ENCODE assay signal across 30 cellular contexts in the genomic region with DNA sequence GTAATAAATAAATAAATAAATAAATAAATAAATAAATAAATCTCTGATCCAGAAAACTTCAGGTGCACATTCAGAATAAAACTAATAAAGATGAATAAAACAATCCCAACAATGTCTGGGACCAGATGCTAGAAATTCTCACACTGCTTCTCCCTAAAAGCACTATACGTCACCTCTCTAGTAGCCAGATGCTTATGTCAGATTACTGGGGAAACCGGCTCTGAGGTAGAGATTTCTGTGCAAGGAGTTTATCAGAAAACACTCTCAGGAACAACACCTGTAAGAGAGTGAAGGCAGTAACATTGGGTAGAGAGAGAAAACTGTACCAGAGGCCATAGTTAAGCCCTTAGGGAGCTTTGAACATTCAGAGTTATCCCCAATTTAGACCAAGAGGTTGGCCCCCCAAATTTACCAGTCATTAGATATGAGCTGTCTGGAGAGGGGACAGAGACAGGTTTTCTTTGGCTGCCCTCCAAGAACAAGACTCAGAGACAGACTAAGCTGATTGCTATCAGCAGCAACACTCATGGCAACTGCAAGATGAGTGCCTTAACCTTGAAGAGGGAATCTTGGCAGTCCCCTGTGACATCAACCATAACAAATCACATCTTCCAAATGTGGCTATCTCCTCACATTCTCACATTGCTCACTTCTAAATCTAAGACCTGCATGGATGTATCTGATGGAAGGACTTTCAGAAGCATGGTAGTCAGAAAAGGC.
A peak's percentile ranks its signal among the peaks of the same experiment; 100 is the strongest.
DNase-seq lines count a peak whose midpoint lies in the region; ATAC-seq, FAIRE-seq and TF ChIP-seq lines count a peak whose summit lies in the region.
"Had no signal": no experiment of that assay in that cellular context is flagged by ENCODE, and none has a peak within 500 bp of the region (broad histone marks: within the 10 kb centered on the region; RNA-seq: fewer than 3 reads in every experiment).

No MANE protein-coding gene starts in this region.

- CTCF ChIA-PET in HepG2 (lab: Yijun Ruan, JAX; ENCODE audit: low intra/inter-chr PET ratio, low total read pairs) = no interaction called here
- CTCF ChIA-PET in activated CD4-positive, alpha-beta T cell treated with anti-CD3 and anti-CD28 coated beads for 36 hours (lab: Charles Lee) = no interaction called here

- FAIRE-seq in HepG2 (lab: Jason Lieb, UNC) = no peak

- H2AFZ ChIP-seq in HepG2 (ENCODE audit: low read length) = no peak overlapping the region

- no TSS peak for BruUV-seq in HepG2 (replicated peaks; lab: Mats Ljungman, UMichigan)

- H3K27me3 ChIP-seq in HepG2 (ENCODE audit: control insufficient read depth in 1 of 2, insufficient read depth in 2 of 2, low read length in 2 of 2) (no peaks in the 10 kb centered on the region), right lobe of liver (no peaks in the 10 kb centered on the region), SJCRH30 (no peaks in the 10 kb centered on the region), upper lobe of left lung (no peaks in the 10 kb centered on the region)
- H3K27me3 ChIP-seq: BLaER1 treated with 17β-estradiol and CSF1 and Interleukin-3, amounts not matched to agents 10 nM and 100 nM; body of pancreas; right atrium auricular region had no signal

- no peak for TF ChIP-seq POLR2A in HepG2 (IDR thresholded peaks at IDR 0.05; ENCODE audit: insufficient read depth in 1 of 2, low read depth in 2 of 2, low read length in 2 of 2)
- no peak for TF ChIP-seq POLR2A in right lobe of liver (IDR thresholded peaks at IDR 0.05)
- TF ChIP-seq POLR2A in upper lobe of left lung (IDR thresholded peaks at IDR 0.05) = no peak

- TF ChIP-seq EP300 in HepG2 (IDR thresholded peaks at IDR 0.05; ENCODE audit: low read depth in 2 of 2, low read length in 2 of 2) (no peak), HepG2 (CRISPR knock-in tag; IDR thresholded peaks at IDR 0.05; ENCODE audit: borderline replicate concordance) (no peak), upper lobe of left lung (IDR thresholded peaks at IDR 0.05) (no peak)

- H3K36me3 Mint-ChIP-seq in type B pancreatic cell = no peaks in the 10 kb centered on the region
- no peaks in the 10 kb centered on the region for H3K36me3 Mint-ChIP-seq in activated CD4-positive, alpha-beta T cell treated with anti-CD3 and anti-CD28 coated beads for 36 hours (ENCODE audit: low read depth)
- H3K36me3 Mint-ChIP-seq: stimulated activated memory B cell treated with anti-CD40 and anti-IgM and Interleukin-4, amounts not matched to agents 10 μg/mL and 1 μg/mL and 100 μg/mL, for 72 hours had no signal

- H3K4me3 ChIP-seq in HepG2 (replicated peaks in 1 of 3; ENCODE audit: insufficient read depth in 1 of 3, low read depth in 2 of 3, low read length in 3 of 3) (no peak overlapping the region), right lobe of liver (no peak overlapping the region), SJCRH30 (no peak overlapping the region), epithelial cell of esophagus (ENCODE audit: low read length) (no peak overlapping the region), upper lobe of left lung (no peak overlapping the region)
- H3K4me3 ChIP-seq: BLaER1 treated with 17β-estradiol and CSF1 and Interleukin-3, amounts not matched to agents 10 nM and 100 nM; body of pancreas; lung; right atrium auricular region; SK-N-MC had no signal

- TF ChIP-seq CTCF in HepG2 (CRISPR knock-in tag; IDR thresholded peaks at IDR 0.05) (no peak), right lobe of liver (IDR thresholded peaks at IDR 0.05) (no peak), epithelial cell of esophagus (IDR thresholded peaks at IDR 0.05; ENCODE audit: insufficient read depth, low read depth, low read length, missing control alignments) (no peak), type B pancreatic cell (conservative IDR thresholded peaks at IDR 0.05) (no peak), upper lobe of left lung (IDR thresholded peaks at IDR 0.05) (no peak)

- H3K79me2 ChIP-seq in HepG2 (ENCODE audit: insufficient read depth, low read length) = no peaks in the 10 kb centered on the region

- POLR2A ChIA-PET in HepG2 (lab: Yijun Ruan, JAX) = no interaction called here
- POLR2A ChIA-PET in activated CD4-positive, alpha-beta T cell treated with anti-CD3 and anti-CD28 coated beads for 36 hours (lab: Charles Lee) = no interaction called here

- H3K27ac ChIP-seq in HepG2 (ENCODE audit: extremely low read length, insufficient read depth, low read length) = no peak overlapping the region
- no peak overlapping the region for H3K27ac ChIP-seq in right lobe of liver
- H3K27ac ChIP-seq in SJCRH30 = peak overlapping the region; percentile 47
- H3K27ac ChIP-seq in upper lobe of left lung = no peak overlapping the region
- H3K27ac ChIP-seq: BLaER1 treated with 17β-estradiol and CSF1 and Interleukin-3, amounts not matched to agents 10 nM and 100 nM; body of pancreas; epithelial cell of prostate; right atrium auricular region; RWPE1; VCaP had no signal

- H3K4me3 Mint-ChIP-seq in type B pancreatic cell = peak overlapping the region; percentile 38
- H3K4me3 Mint-ChIP-seq in activated CD4-positive, alpha-beta T cell treated with anti-CD3 and anti-CD28 coated beads for 36 hours = no peak overlapping the region
- H3K4me3 Mint-ChIP-seq: activated CD4-positive, alpha-beta T cell treated with anti-CD3 and anti-CD28 coated beads, Interleukin-2, amount 10 ng/mL, durations not matched to agents 24 days and 14 days; activated T-cell treated with anti-CD3 and anti-CD28 coated beads, Interleukin-2, amount 50 U/mL, for 24 hours; nephron progenitor cell; stimulated activated memory B cell treated with anti-CD40 and anti-IgM and Interleukin-4, amounts not matched to agents 10 μg/mL and 1 μg/mL and 100 μg/mL, for 72 hours had no signal

- H3K9me3 ChIP-seq in HepG2 (ENCODE audit: low read length) (no peaks in the 10 kb centered on the region), right lobe of liver (no peaks in the 10 kb centered on the region), SJCRH30 (replicated peaks) (no peaks in the 10 kb centered on the region), upper lobe of left lung (no peaks in the 10 kb centered on the region)
- H3K9me3 ChIP-seq: body of pancreas, Caco-2, right atrium auricular region had no signal

- 36% methylated on average over 2 of the region's 2 CpGs for WGBS in HepG2 (ENCODE audit: low lambda C conversion rate)
- WGBS in right lobe of liver (ENCODE audit: insufficient coverage, low coverage, low lambda C conversion rate, missing lambda C conversion rate) = 84% methylated on average over 2 of the region's 2 CpGs
- 70 to 71% methylated on average over 2 of the region's 2 CpGs for whole genome bisulfite sequencing in upper lobe of left lung, 2 donors

- peak overlapping the region; percentile 50 for H3K27ac Mint-ChIP-seq in type B pancreatic cell
- no peak overlapping the region for H3K27ac Mint-ChIP-seq in activated CD4-positive, alpha-beta T cell treated with anti-CD3 and anti-CD28 coated beads for 36 hours
- H3K27ac Mint-ChIP-seq: activated CD4-positive, alpha-beta T cell treated with anti-CD3 and anti-CD28 coated beads, Interleukin-2, amount 10 ng/mL, durations not matched to agents 24 days and 14 days; activated T-cell treated with anti-CD3 and anti-CD28 coated beads, Interleukin-2, amount 50 U/mL, for 24 hours; nephron progenitor cell; stimulated activated memory B cell treated with anti-CD40 and anti-IgM and Interleukin-4, amounts not matched to agents 10 μg/mL and 1 μg/mL and 100 μg/mL, for 72 hours had no signal

- H4K20me1 ChIP-seq in HepG2 (ENCODE audit: insufficient read depth, low read length) = no peaks in the 10 kb centered on the region
- H4K20me1 ChIP-seq: BLaER1 treated with 17β-estradiol and CSF1 and Interleukin-3, amounts not matched to agents 10 nM and 100 nM had no signal

- H3K4me1 ChIP-seq in HepG2 (ENCODE audit: insufficient read depth, low read length) (no peaks in the 10 kb centered on the region), right lobe of liver (no peaks in the 10 kb centered on the region), SJCRH30 (peaks cover 35% of the 10 kb centered on the region), upper lobe of left lung (no peaks in the 10 kb centered on the region)
- H3K4me1 ChIP-seq: body of pancreas, Caco-2 had no signal

- peaks cover 9% of the 10 kb centered on the region for H3K9me3 Mint-ChIP-seq in type B pancreatic cell
- peaks cover 2% of the 10 kb centered on the region for H3K9me3 Mint-ChIP-seq in activated CD4-positive, alpha-beta T cell treated with anti-CD3 and anti-CD28 coated beads for 36 hours (ENCODE audit: low read depth)
- H3K9me3 Mint-ChIP-seq: activated CD4-positive, alpha-beta T cell treated with anti-CD3 and anti-CD28 coated beads, Interleukin-2, amount 10 ng/mL, durations not matched to agents 24 days and 14 days; nephron progenitor cell had no signal

- H3K9ac ChIP-seq in HepG2 (ENCODE audit: insufficient read depth, low read depth, low read length) = no peak overlapping the region
- H3K9ac ChIP-seq: BLaER1 treated with 17β-estradiol and CSF1 and Interleukin-3, amounts not matched to agents 10 nM and 100 nM had no signal

- H3K36me3 ChIP-seq in HepG2 (replicated peaks in 1 of 2; ENCODE audit: control insufficient read depth in 1 of 2, insufficient read depth in 2 of 2, low read length in 2 of 2) (no peaks in the 10 kb centered on the region), right lobe of liver (no peaks in the 10 kb centered on the region), SJCRH30 (no peaks in the 10 kb centered on the region), upper lobe of left lung (no peaks in the 10 kb centered on the region)
- H3K36me3 ChIP-seq: BLaER1 treated with 17β-estradiol and CSF1 and Interleukin-3, amounts not matched to agents 10 nM and 100 nM; right atrium auricular region had no signal

- H3K4me1 Mint-ChIP-seq in type B pancreatic cell (ENCODE audit: unreplicated experiment) = peaks cover 18% of the 10 kb centered on the region
- H3K4me1 Mint-ChIP-seq in activated CD4-positive, alpha-beta T cell treated with anti-CD3 and anti-CD28 coated beads for 36 hours = no peaks in the 10 kb centered on the region
- H3K4me1 Mint-ChIP-seq: activated CD4-positive, alpha-beta T cell treated with anti-CD3 and anti-CD28 coated beads, Interleukin-2, amount 10 ng/mL, durations not matched to agents 24 days and 14 days; nephron progenitor cell; stimulated activated memory B cell treated with anti-CD40 and anti-IgM and Interleukin-4, amounts not matched to agents 10 μg/mL and 1 μg/mL and 100 μg/mL, for 72 hours had no signal

- no peaks in the 10 kb centered on the region for H3K27me3 Mint-ChIP-seq in type B pancreatic cell
- no peaks in the 10 kb centered on the region for H3K27me3 Mint-ChIP-seq in activated CD4-positive, alpha-beta T cell treated with anti-CD3 and anti-CD28 coated beads for 36 hours
- H3K27me3 Mint-ChIP-seq: activated CD4-positive, alpha-beta T cell treated with anti-CD3 and anti-CD28 coated beads, Interleukin-2, amount 10 ng/mL, durations not matched to agents 24 days and 14 days; activated T-cell treated with anti-CD3 and anti-CD28 coated beads, Interleukin-2, amount 50 U/mL, for 24 hours; stimulated activated memory B cell treated with anti-CD40 and anti-IgM and Interleukin-4, amounts not matched to agents 10 μg/mL and 1 μg/mL and 100 μg/mL, for 72 hours had no signal

- H3K4me2 ChIP-seq in HepG2 (ENCODE audit: low read depth, low read length) = no peak overlapping the region
- H3K4me2 ChIP-seq: BLaER1 treated with 17β-estradiol and CSF1 and Interleukin-3, amounts not matched to agents 10 nM and 100 nM had no signal

- no peak for TF ChIP-seq RAD21 in HepG2 (CRISPR knock-in tag; IDR thresholded peaks at IDR 0.05)

- DNase-seq in HepG2 (ENCODE audit: low spot score) (no peak), right lobe of liver (no peak), SJCRH30 (peak; percentile 56 to 68), epithelial cell of esophagus (ENCODE audit: low read depth) (peak; percentile 31), type B pancreatic cell (ENCODE audit: extremely low spot score, unreplicated experiment) (no peak), retina (no peak), upper lobe of left lung (no peak)
- no peak for DNase-seq in activated CD4-positive, alpha-beta T cell treated with anti-CD3 and anti-CD28 coated beads for 36 hours
- DNase-seq: activated CD4-positive, alpha-beta T cell treated with anti-CD3 and anti-CD28 coated beads, Interleukin-2, amount 10 ng/mL, durations not matched to agents 24 days and 14 days; activated T-cell treated with anti-CD3 and anti-CD28 coated beads, Interleukin-2, amount 50 U/mL, for 24 hours; body of pancreas; Caco-2; glutamatergic neuron; Kasumi-1; NCI-H1048; NCI-H187 treated with DMSO at 0.1 percent for 48 hours; NCI-H2227 treated with DMSO at 0.1 percent for 48 hours; NCI-H526 treated with DMSO at 0.1 percent for 48 hours; nephron progenitor cell; stimulated activated CD4-positive, alpha-beta T cell treated with anti-CD3 and anti-CD28 coated beads, Interleukin-12 subunit alpha, Interleukin-12 subunit beta, amount 100 ng/mL, for 4 hours; stimulated activated CD4-positive, alpha-beta T cell treated with anti-CD3 and anti-CD28 coated beads, Interleukin-4, amount 100 ng/mL, for 24 hours; substantia nigra had no signal

- ATAC-seq in HepG2 (no peak), right lobe of liver (no peak), upper lobe of left lung (ENCODE audit: low FRiP score in 2 of 2) (no peak)
- no peak for ATAC-seq in activated CD4-positive, alpha-beta T cell treated with anti-CD3 and anti-CD28 coated beads for 36 hours
- ATAC-seq: body of pancreas; stimulated activated memory B cell treated with anti-CD40 and anti-IgM and Interleukin-4, amounts not matched to agents 10 μg/mL and 1 μg/mL and 100 μg/mL, for 72 hours had no signal

- intact Hi-C loops in HepG2 (cut with micrococcal nuclease; ENCODE audit: unreplicated experiment) = no loop called here
- intact Hi-C loops in right lobe of liver (cut with DNase I) = no loop called here
- intact Hi-C loops in activated CD4-positive, alpha-beta T cell treated with anti-CD3 and anti-CD28 coated beads for 36 hours (cut with DNase I, micrococcal nuclease) = no loop called here

- in situ Hi-C loops in HepG2 (cut with HindIII; ENCODE audit: extremely low pct_ligation_motif_present, low pct_unique_long_range_greater_than_20kb) = no loop called here

Comparison
In these comparisons a context has a peak if more than half of its experiments do, and no peak if none do; other contexts are left out.
1. DNase-seq: peak in SJCRH30 (2 of 2) and epithelial cell of esophagus (single experiment); none in HepG2 (single experiment), right lobe of liver (0 of 3), type B pancreatic cell (single experiment), retina (single experiment), activated CD4-positive, alpha-beta T cell treated with anti-CD3 and anti-CD28 coated beads for 36 hours (single experiment) and upper lobe of left lung (0 of 2).